Comparison of ENCODE assay signal across 1 cellular context in the genomic region with DNA sequence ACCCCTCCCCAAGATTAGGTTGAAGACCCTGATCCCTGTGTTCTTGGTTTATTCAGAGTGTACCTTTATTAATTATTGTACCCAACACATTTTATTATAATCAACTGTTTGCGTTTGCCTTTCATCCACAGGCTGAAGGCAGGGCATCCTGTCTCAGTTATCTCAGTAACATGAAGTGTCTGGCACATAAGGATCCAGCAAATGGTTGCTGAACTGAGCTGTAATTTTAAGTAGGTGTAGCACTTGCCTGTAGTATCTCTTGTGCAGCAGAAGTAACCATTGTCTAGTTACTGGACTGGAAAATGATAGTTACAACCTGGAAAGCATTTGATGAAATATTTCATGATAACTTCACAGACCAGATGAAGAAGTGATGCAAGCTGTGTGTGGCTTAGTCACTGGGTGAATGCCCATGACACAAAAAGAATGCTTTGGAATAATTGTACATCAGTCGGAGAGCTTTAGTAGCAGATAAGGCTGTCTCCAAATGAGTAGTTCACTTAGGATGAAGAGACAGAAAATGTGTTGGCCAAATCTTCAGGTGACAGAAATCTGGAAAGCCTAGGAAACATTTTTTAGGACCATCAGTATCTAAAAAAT.
TF ChIP-seq lines count a peak whose summit lies in the region.

No MANE protein-coding gene starts in this region.

TF ChIP-seq in IMR-90, 13 proteins besides CTCF, POLR2A, EP300 and RAD21:
- TF ChIP-seq MAZ (IDR thresholded peaks at IDR 0.05; ENCODE audit: borderline replicate concordance, low read depth, low read length) (no peak), FOS (IDR thresholded peaks at IDR 0.05; ENCODE audit: low read depth, low read length) (no peak), USF2 (IDR thresholded peaks at IDR 0.05; ENCODE audit: low read depth, low read length) (no peak), SMC3 (IDR thresholded peaks at IDR 0.05; ENCODE audit: low read depth, low read length) (no peak), CEBPB (IDR thresholded peaks at IDR 0.05; ENCODE audit: low read depth, low read length) (0 out of 2 replicates have a peak, but pooled peaks have one; percentile 26), ELK1 (IDR thresholded peaks at IDR 0.05; ENCODE audit: borderline replicate concordance, low read depth, low read length) (no peak), CHD1 (IDR thresholded peaks at IDR 0.05; ENCODE audit: low read depth, low read length) (no peak), MAFK (IDR thresholded peaks at IDR 0.05; ENCODE audit: low read depth, low read length) (no peak), MXI1 (IDR thresholded peaks at IDR 0.05; ENCODE audit: borderline replicate concordance, low read depth, low read length) (no peak)
